16 cellular contexts compared by ENCODE assay signal in genomic region chr6:7183707-7184106, GRCh38.
"Had no signal": no experiment of that assay in that cellular context is flagged by ENCODE, and none has a peak within 500 bp of the region (broad histone marks: within the 10 kb centered on the region; RNA-seq: fewer than 3 reads in every experiment).

No MANE protein-coding gene starts in this region.

- DNase-seq: activated CD4-positive, alpha-beta T cell treated with anti-CD3 and anti-CD28 coated beads, Interleukin-2, amount 10 ng/mL, durations not matched to agents 7 days and 5 days; amniotic stem cell; dorsolateral prefrontal cortex; kidney; lower lobe of right lung; midbrain; naive B cell; stimulated activated CD4-positive, alpha-beta T cell treated with anti-CD3 and anti-CD28 coated beads, Interleukin-15, amount 100 ng/mL, for 24 hours; stimulated activated CD4-positive, alpha-beta T cell treated with anti-CD3 and anti-CD28 coated beads, Interleukin-4, amount 100 ng/mL, for 4 hours had no signal

- H3K9me3 Mint-ChIP-seq: activated CD4-positive, alpha-beta T cell treated with anti-CD3 and anti-CD28 coated beads, Interleukin-2, amount 10 ng/mL, durations not matched to agents 7 days and 5 days; activated naive CD4-positive, alpha-beta T cell treated with anti-CD3 and anti-CD28 coated beads, Interleukin-2, amount 50 U/mL, for 24 hours; brain; naive B cell; T-helper 1 cell treated with Interleukin-12 subunit alpha and Interleukin-12 subunit beta and Interleukin-4 antibody, amounts not matched to agents 30 μg/mL and 1 μg/mL, for 36 hours; WTC11 had no signal

- ATAC-seq: gastroesophageal sphincter, lower lobe of right lung, WTC11 had no signal

- H3K4me1 ChIP-seq: gastroesophageal sphincter, parathyroid adenoma had no signal

- H3K9me3 ChIP-seq: gastroesophageal sphincter, lower lobe of right lung had no signal

- H3K27ac ChIP-seq: dorsolateral prefrontal cortex, gastroesophageal sphincter, hepatocyte, lower lobe of right lung, parathyroid adenoma had no signal

- H3K27me3 ChIP-seq: gastroesophageal sphincter, hepatocyte had no signal

- H3K27ac Mint-ChIP-seq: activated CD4-positive, alpha-beta T cell treated with anti-CD3 and anti-CD28 coated beads, Interleukin-2, amount 10 ng/mL, durations not matched to agents 7 days and 5 days; activated naive CD4-positive, alpha-beta T cell treated with anti-CD3 and anti-CD28 coated beads, Interleukin-2, amount 50 U/mL, for 24 hours; brain; T-helper 1 cell treated with Interleukin-12 subunit alpha and Interleukin-12 subunit beta and Interleukin-4 antibody, amounts not matched to agents 30 μg/mL and 1 μg/mL, for 36 hours; WTC11 had no signal

- H3K4me3 ChIP-seq: dorsolateral prefrontal cortex, gastroesophageal sphincter, hepatocyte, lower lobe of right lung had no signal
